ENCODE assay signal across 11 cellular contexts in the genomic region with DNA sequence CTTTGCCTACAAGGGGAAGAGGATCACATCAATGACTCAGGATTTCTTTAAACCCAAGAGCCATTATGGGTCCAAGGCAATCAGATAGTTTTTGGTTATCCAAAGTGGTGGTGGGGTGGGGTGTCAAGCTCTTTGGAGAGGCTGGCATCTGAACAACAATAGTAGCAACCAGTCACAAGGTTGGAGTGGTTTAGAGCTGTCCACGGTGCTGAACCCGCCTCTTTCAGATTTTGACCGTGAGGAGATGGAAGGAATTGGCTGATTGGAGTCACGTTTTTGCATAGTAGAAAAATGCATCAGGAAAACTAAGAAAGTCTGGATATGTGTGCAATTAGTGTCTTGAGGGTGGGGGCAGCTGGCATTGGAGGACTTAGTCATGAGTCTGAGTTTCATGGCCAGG.
DNase-seq lines count a peak whose midpoint lies in the region; ATAC-seq and TF ChIP-seq lines count a peak whose summit lies in the region.
"Had no signal": no experiment of that assay in that cellular context is flagged by ENCODE, and none has a peak within 500 bp of the region (broad histone marks: within the 10 kb centered on the region; RNA-seq: fewer than 3 reads in every experiment).

No MANE protein-coding gene starts in this region.

- no peaks in the 10 kb centered on the region for H3K4me1 ChIP-seq in SJCRH30

- H3K9me3 Mint-ChIP-seq in activated naive CD4-positive, alpha-beta T cell treated with anti-CD3 and anti-CD28 coated beads for 36 hours, result peaks cover 3% of the 10 kb centered on the region

- no peak overlapping the region for H3K4me3 Mint-ChIP-seq in activated naive CD4-positive, alpha-beta T cell treated with anti-CD3 and anti-CD28 coated beads for 36 hours
- H3K4me3 Mint-ChIP-seq: naive thymus-derived CD4-positive, alpha-beta T cell had no signal

- H3K27me3 ChIP-seq in SJCRH30, result no peaks in the 10 kb centered on the region

- H3K27ac ChIP-seq in SJCRH30, result no peak overlapping the region
- H3K27ac ChIP-seq: C4-2B had no signal

- H3K27me3 Mint-ChIP-seq in activated naive CD4-positive, alpha-beta T cell treated with anti-CD3 and anti-CD28 coated beads for 36 hours (ENCODE audit: low read depth), result peaks cover 8% of the 10 kb centered on the region

- no peaks in the 10 kb centered on the region for H3K4me1 Mint-ChIP-seq in activated naive CD4-positive, alpha-beta T cell treated with anti-CD3 and anti-CD28 coated beads for 36 hours (ENCODE audit: low read depth)

- no peak overlapping the region for H3K4me3 ChIP-seq in SJCRH30

- H3K36me3 Mint-ChIP-seq in activated naive CD4-positive, alpha-beta T cell treated with anti-CD3 and anti-CD28 coated beads for 36 hours (ENCODE audit: low read depth), result no peaks in the 10 kb centered on the region
- H3K36me3 Mint-ChIP-seq: naive thymus-derived CD4-positive, alpha-beta T cell had no signal

- DNase-seq in activated naive CD4-positive, alpha-beta T cell treated with anti-CD3 and anti-CD28 coated beads for 36 hours, result peak; percentile 69
- no peak for DNase-seq in activated naive CD4-positive, alpha-beta T cell (lab: John Stamatoyannopoulos, UW)
- DNase-seq in SJCRH30, result peak; percentile 51 to 61
- peak; percentile 42 to 49 for DNase-seq in erythroblast (lab: John Stamatoyannopoulos, UW)
- DNase-seq in stimulated activated naive CD8-positive, alpha-beta T cell treated with anti-CD3 and anti-CD28 coated beads, Interleukin-15, Interleukin-2, amounts not matched to agents 100 U/mL and 50 U/mL, for 24 hours, result peak; percentile 40
- DNase-seq in NCI-H82 treated with DMSO at 0.1 percent for 48 hours (lab: John Stamatoyannopoulos, UW; ENCODE audit: unreplicated experiment), result no peak
- DNase-seq: T-helper 9 cell had no signal

- ATAC-seq in stimulated activated naive CD8-positive, alpha-beta T cell treated with anti-CD3 and anti-CD28 coated beads, Interleukin-15, Interleukin-2, amounts not matched to agents 100 U/mL and 50 U/mL, for 24 hours, result no peak
- ATAC-seq in GM18907 (IDR thresholded peaks at IDR 0.05; ENCODE audit: unreplicated experiment) (no peak), GM18505 (IDR thresholded peaks at IDR 0.05; ENCODE audit: unreplicated experiment) (no peak)
- ATAC-seq: naive thymus-derived CD4-positive, alpha-beta T cell had no signal

- no peaks in the 10 kb centered on the region for H3K36me3 ChIP-seq in SJCRH30

- no peak for TF ChIP-seq POLR2A in erythroblast (IDR thresholded peaks at IDR 0.05; ENCODE audit: low read length)
- TF ChIP-seq POLR2A in GM18505 (IDR thresholded peaks at IDR 0.05; ENCODE audit: borderline replicate concordance, extremely low read depth, insufficient read depth, insufficient read length), result no peak

- intact Hi-C loops in activated naive CD4-positive, alpha-beta T cell treated with anti-CD3 and anti-CD28 coated beads for 36 hours (cut with micrococcal nuclease), result no loop called here

- CTCF ChIA-PET in activated naive CD4-positive, alpha-beta T cell treated with anti-CD3 and anti-CD28 coated beads for 36 hours (lab: Charles Lee), result no interaction called here

- H3K27ac Mint-ChIP-seq in activated naive CD4-positive, alpha-beta T cell treated with anti-CD3 and anti-CD28 coated beads for 36 hours, result no peak overlapping the region
- H3K27ac Mint-ChIP-seq: naive thymus-derived CD4-positive, alpha-beta T cell had no signal

- H3K9me3 ChIP-seq in SJCRH30 (replicated peaks), result no peaks in the 10 kb centered on the region

Comparison
In these comparisons a context has a peak if more than half of its experiments do, and no peak if none do; other contexts are left out.
1. DNase-seq: peak in activated naive CD4-positive, alpha-beta T cell treated with anti-CD3 and anti-CD28 coated beads for 36 hours (single experiment), SJCRH30 (2 of 2), erythroblast (2 of 2) and stimulated activated naive CD8-positive, alpha-beta T cell treated with anti-CD3 and anti-CD28 coated beads, Interleukin-15, Interleukin-2, amounts not matched to agents 100 U/mL and 50 U/mL, for 24 hours (single experiment); none in activated naive CD4-positive, alpha-beta T cell (0 of 4) and NCI-H82 treated with DMSO at 0.1 percent for 48 hours (single experiment).